Comparison of ENCODE assay signal across 15 cellular contexts in genomic region chr6:52330470-52330869, GRCh38. TPM values are rescaled to one million over a fixed set of nuclear protein-coding genes. Genes with fewer than 3 reads are reported as not detected.
DNase-seq lines count a peak whose midpoint lies in the region; ATAC-seq, FAIRE-seq and TF ChIP-seq lines count a peak whose summit lies in the region.
"Had no signal": no experiment of that assay in that cellular context is flagged by ENCODE, and none has a peak within 500 bp of the region (broad histone marks: within the 10 kb centered on the region; RNA-seq: fewer than 3 reads in every experiment).

No MANE protein-coding gene starts in this region.

- H4K20me1 ChIP-seq in GM12878 (ENCODE audit: control insufficient read depth, insufficient read depth), result no peaks in the 10 kb centered on the region

- SMC1A ChIA-PET in GM12878 (lab: Charles Lee; ENCODE audit: uncharacterized antibody, unreplicated experiment), result interaction anchor here (0.8 to 3.2 kb wide), 7 partner anchors 9 to 59 kb away, joined by 3 to 16 read pairs (median 3); no protein-coding TSS in a partner anchor

- FAIRE-seq in GM12878 (lab: Jason Lieb, UNC), result no peak
- FAIRE-seq: G401.6 had no signal

- no peak for TF ChIP-seq EP300 in GM12878 (IDR thresholded peaks at IDR 0.05; ENCODE audit: borderline replicate concordance in 1 of 2, control insufficient read depth in 1 of 2, low read depth in 2 of 2, low read length in 2 of 2)

- POLR2A ChIA-PET in GM12878 (lab: Charles Lee), result interaction anchor here (1.1 to 1.3 kb wide), 3 partner anchors 11 to 26 kb away, joined by 3 to 4 read pairs (median 4); no protein-coding TSS in a partner anchor

- H3K9ac ChIP-seq in GM12878 (ENCODE audit: control insufficient read depth, insufficient read depth, low read length), result no peak overlapping the region

- no peaks in the 10 kb centered on the region for H3K9me3 ChIP-seq in GM12878 (replicated peaks; ENCODE audit: control insufficient read depth, insufficient read depth, low read length)
- H3K9me3 ChIP-seq in uterus, result no peaks in the 10 kb centered on the region
- H3K9me3 ChIP-seq: vagina had no signal

- RAD21 ChIA-PET in GM12878 (lab: Charles Lee; ENCODE audit: unreplicated experiment), result interaction anchor here (1.3 kb wide), 1 partner anchor 11 kb away, joined by 4 read pairs; no protein-coding TSS in a partner anchor

- BruUV-seq in GM12878 (replicated peaks; lab: Mats Ljungman, UMichigan), result no TSS peak

- H3K27me3 ChIP-seq in GM12878 (replicated peaks in 1 of 2; ENCODE audit: control insufficient read depth in 2 of 2, insufficient read depth in 2 of 2, low read length in 1 of 2) (no peaks in the 10 kb centered on the region), uterus (no peaks in the 10 kb centered on the region)
- H3K27me3 ChIP-seq: brain microvascular endothelial cell, vagina had no signal

- DNase-seq in NCI-H226, result peak; percentile 61
- no peak for DNase-seq in GM12878 (ENCODE audit: low read depth, low spot score)
- DNase-seq in mucosa of gallbladder (ENCODE audit: low spot score), result peak; percentile 49
- DNase-seq in uterus, result no peak
- DNase-seq in GM20000 (ENCODE audit: low spot score), result no peak
- DNase-seq in NCI-H446 treated with DMSO at 0.1 percent for 48 hours (lab: John Stamatoyannopoulos, UW), result no peak
- no peak for DNase-seq in 8988T
- DNase-seq: activated naive CD4-positive, alpha-beta T cell treated with anti-CD3 and anti-CD28 coated beads, Interleukin-2, amount 50 U/mL, for 16 hours; brain microvascular endothelial cell; GOT3; KBM-7; NCI-H1694 treated with DMSO at 0.1 percent for 48 hours had no signal

- H3K79me2 ChIP-seq in GM12878 (ENCODE audit: control insufficient read depth, insufficient read depth, low read length), result no peaks in the 10 kb centered on the region

- H3K27ac ChIP-seq in GM12878 (ENCODE audit: control insufficient read depth, insufficient read depth) (no peak overlapping the region), uterus (no peak overlapping the region)
- H3K27ac ChIP-seq: brain microvascular endothelial cell, vagina had no signal

- CTCF ChIA-PET in GM12878 (lab: Yijun Ruan, JAX), result interaction anchor here (1.5 kb wide), 1 partner anchor 23 kb away, joined by 4 read pairs; no protein-coding TSS in a partner anchor

- intact Hi-C loops in GM12878 (cut with micrococcal nuclease; ENCODE audit: unreplicated experiment) (no loop called here), uterus (cut with DNase I; ENCODE audit: low total_unique reads) (no loop called here)

- H3K4me2 ChIP-seq in GM12878 (ENCODE audit: control insufficient read depth, insufficient read depth), result no peak overlapping the region

- TF ChIP-seq CTCF in GM12878 (IDR thresholded peaks at IDR 0.05 in 2 of 3, conservative IDR thresholded peaks at IDR 0.05 in 1 of 3; ENCODE audit: control insufficient read depth in 2 of 3, extremely low read depth in 1 of 3, insufficient read depth in 1 of 3, low read depth in 3 of 3, low read length in 3 of 3), result no peak
- no peak for TF ChIP-seq CTCF in uterus (IDR thresholded peaks at IDR 0.05)
- no peak for TF ChIP-seq CTCF in GM20000 (IDR thresholded peaks at IDR 0.05; ENCODE audit: extremely low read depth, missing control alignments)

- H3K4me1 ChIP-seq in GM12878 (ENCODE audit: control insufficient read depth, insufficient read depth, low read length) (peaks cover 3% of the 10 kb centered on the region), uterus (no peaks in the 10 kb centered on the region)

- TF ChIP-seq RAD21 in GM12878 (IDR thresholded peaks at IDR 0.05; ENCODE audit: insufficient read depth, low read depth, low read length), result no peak

- in situ Hi-C loops in GM12878 (cut with MboI), result no loop called here

- no peak for TF ChIP-seq POLR2A in GM12878 (IDR thresholded peaks at IDR 0.05; ENCODE audit: low read depth, low read length)
- TF ChIP-seq POLR2A in uterus (IDR thresholded peaks at IDR 0.05), result no peak

- H2AFZ ChIP-seq in GM12878 (ENCODE audit: control insufficient read depth, low read depth, low read length), result no peak overlapping the region

- H3K36me3 ChIP-seq in GM12878 (ENCODE audit: control insufficient read depth in 2 of 2, insufficient read depth in 2 of 2, low read length in 1 of 2) (no peaks in the 10 kb centered on the region), uterus (no peaks in the 10 kb centered on the region)
- H3K36me3 ChIP-seq: brain microvascular endothelial cell, vagina had no signal

- no peak overlapping the region for H3K4me3 ChIP-seq in GM12878
- no peak overlapping the region for H3K4me3 ChIP-seq in uterus
- H3K4me3 ChIP-seq: vagina had no signal

- 24% methylated on average over 2 of the region's 2 CpGs for WGBS in GM12878 (ENCODE audit: insufficient coverage, insufficient replicate concordance, low lambda C conversion rate, missing lambda C conversion rate)

- ATAC-seq in GM19351 (IDR thresholded peaks at IDR 0.05; ENCODE audit: unreplicated experiment), result peak; percentile 63
- peak; percentile 55 for ATAC-seq in GM12878

TF ChIP-seq in GM12878, 131 proteins besides CTCF, POLR2A, EP300 and RAD21:
- no peak for TF ChIP-seq BRCA1 (IDR thresholded peaks at IDR 0.05; ENCODE audit: low read depth, low read length)
- peak; percentile 47; the same call in 1 of the 2 replicates for TF ChIP-seq ATF7 (IDR thresholded peaks at IDR 0.05; ENCODE audit: low read depth)
TF ChIP-seq in GM12878: peak in this region for 1.

RNA-seq across cellular contexts. Expression of gene PAQR8, which starts 31.5 kb away (rescaled TPM):
- 33.5 and 35.7 TPM in 2 replicates for total RNA-seq in GM12878 (2013; cell fraction: nucleolus; rRNA removed)
- total RNA-seq in GM12878 (2014; rRNA removed), result 13.5 and 16.2 TPM in 2 replicates
- total RNA-seq in GM12878 (2014; rRNA removed; fragmentation: Illumina TruSeq; extraction: Trizol), result 11.8 and 12.9 TPM in 2 replicates
- total RNA-seq in GM12878 (2021), result 20.0 and 22.8 TPM in 2 replicates
- polyA plus RNA-seq in GM12878 (2011; ENCODE audit: low read depth), result 2.6 TPM
- 21.7 and 22.4 TPM in 2 replicates for polyA plus RNA-seq in GM12878 (2011; rRNA removed)
- polyA plus RNA-seq in GM12878 (2011; cell fraction: cytosol; rRNA removed), result 19.5 and 20.7 TPM in 2 replicates
- 12.5 and 13.5 TPM in 2 replicates for polyA plus RNA-seq in GM12878 (2011; cell fraction: nucleus; rRNA removed)
- 3.7 and 8.8 TPM in 2 replicates for polyA plus RNA-seq in GM12878 (2012)
- 14.5 and 16.2 TPM in 2 replicates for polyA plus RNA-seq in GM12878 (2014; fragmentation: Illumina TruSeq; extraction: Trizol)
- polyA plus RNA-seq in GM12878 (2014; fragmentation: Nextera tagmentation; extraction: Ambion mirVana), result 1 to 10 TPM; 3.9 to 4.7 TPM
- polyA plus RNA-seq in GM12878 (2014; rRNA removed), result 11.6 and 14.6 TPM in 2 replicates
- 10 to 100 TPM; 19.6 to 20.2 TPM for polyA plus RNA-seq in GM12878 (2016; fragmentation: Nextera tagmentation; extraction: Ambion mirVana)
- polyA minus RNA-seq in GM12878 (2011; rRNA and poly(A)+ RNA removed), result 29.6 and 30.2 TPM in 2 replicates
- 8.7 and 11.2 TPM in 2 replicates for polyA minus RNA-seq in GM12878 (2011; cell fraction: cytosol; rRNA and poly(A)+ RNA removed)
- polyA minus RNA-seq in GM12878 (2011; cell fraction: nucleus; rRNA and poly(A)+ RNA removed), result 8.7 and 13.9 TPM in 2 replicates
- 23.2 TPM for total RNA-seq in mucosa of gallbladder
- total RNA-seq in uterus, result 10 to 100 TPM; 12.3 to 24.7 (median 13.9) TPM

RNA-seq across cellular contexts. Expression of gene MCM3, which starts 45.9 kb away (rescaled TPM):
- total RNA-seq in GM12878 (2013; cell fraction: nucleolus; rRNA removed), result 215 and 230 TPM in 2 replicates
- total RNA-seq in GM12878 (2014; rRNA removed), result 209 and 224 TPM in 2 replicates
- total RNA-seq in GM12878 (2014; rRNA removed; fragmentation: Illumina TruSeq; extraction: Trizol), result 214 and 231 TPM in 2 replicates
- total RNA-seq in GM12878 (2021), result 185 and 191 TPM in 2 replicates
- polyA plus RNA-seq in GM12878 (2011; ENCODE audit: low read depth), result 72.1 TPM
- polyA plus RNA-seq in GM12878 (2011; rRNA removed), result 208 and 265 TPM in 2 replicates
- 235 and 264 TPM in 2 replicates for polyA plus RNA-seq in GM12878 (2011; cell fraction: cytosol; rRNA removed)
- polyA plus RNA-seq in GM12878 (2011; cell fraction: nucleus; rRNA removed), result 373 and 400 TPM in 2 replicates
- polyA plus RNA-seq in GM12878 (2012), result 83.8 and 87.9 TPM in 2 replicates
- 232 TPM in 2 replicates for polyA plus RNA-seq in GM12878 (2014; fragmentation: Illumina TruSeq; extraction: Trizol)
- polyA plus RNA-seq in GM12878 (2014; fragmentation: Nextera tagmentation; extraction: Ambion mirVana), result 10 to 100 TPM; 74.1 to 96.3 TPM
- polyA plus RNA-seq in GM12878 (2014; rRNA removed), result 195 and 202 TPM in 2 replicates
- 100 to 1,000 TPM; 220 to 227 TPM for polyA plus RNA-seq in GM12878 (2016; fragmentation: Nextera tagmentation; extraction: Ambion mirVana)
- polyA minus RNA-seq in GM12878 (2011; rRNA and poly(A)+ RNA removed), result 363 and 370 TPM in 2 replicates
- polyA minus RNA-seq in GM12878 (2011; cell fraction: cytosol; rRNA and poly(A)+ RNA removed), result 110 and 126 TPM in 2 replicates
- polyA minus RNA-seq in GM12878 (2011; cell fraction: nucleus; rRNA and poly(A)+ RNA removed), result 182 and 265 TPM in 2 replicates
- total RNA-seq in mucosa of gallbladder, result 32.2 TPM
- 100 to 1,000 TPM in 1 of 4 donors, 10 to 100 TPM in 3; 21.8 to 120 (median 64.7) TPM for total RNA-seq in uterus

Comparison
In these comparisons a context has a peak if more than half of its experiments do, and no peak if none do; other contexts are left out.
1. DNase-seq: peak in NCI-H226 (single experiment) and mucosa of gallbladder (single experiment); none in GM12878 (single experiment), uterus (0 of 2), GM20000 (single experiment), NCI-H446 treated with DMSO at 0.1 percent for 48 hours (single experiment) and 8988T (single experiment).